In genomic region chr3:12286927-12287726, GRCh38 we compare ENCODE assay signal across 8 cellular contexts. TPM values are rescaled to one million over a fixed set of nuclear protein-coding genes. Genes with fewer than 3 reads are reported as not detected.
A peak's percentile ranks its signal among the peaks of the same experiment; 100 is the strongest.
DNase-seq lines count a peak whose midpoint lies in the region; ATAC-seq and TF ChIP-seq lines count a peak whose summit lies in the region.

No MANE protein-coding gene starts in this region.

- H3K9me2 ChIP-seq in PC-9 (ENCODE audit: insufficient read depth) (no peaks in the 10 kb centered on the region), neural cell (ENCODE audit: insufficient read depth, low read length) (no peaks in the 10 kb centered on the region)

- H3K79me2 ChIP-seq in PC-9 (ENCODE audit: low read depth) (peaks cover 53% of the 10 kb centered on the region), neural cell (replicated peaks; ENCODE audit: insufficient read depth, low read length) (no peaks in the 10 kb centered on the region)

- H3F3A ChIP-seq in PC-9 (ENCODE audit: insufficient read depth, low read depth) (peaks cover 21% of the 10 kb centered on the region), neural cell (ENCODE audit: insufficient read depth, low read length, poor library complexity, severe bottlenecking) (no peaks in the 10 kb centered on the region)

- H3K4me1 ChIP-seq in PC-9 (replicated peaks; ENCODE audit: insufficient read depth): peaks cover 19% of the 10 kb centered on the region
- peaks cover 5 to 20% (median 17%) of the 10 kb centered on the region in 4 donors for H3K4me1 ChIP-seq in esophagus muscularis mucosa

- H3K4me3 ChIP-seq in PC-9: peak overlapping the region; percentile 60
- H3K4me3 ChIP-seq in esophagus muscularis mucosa: peak overlapping the region; percentile 57 to 69 (median 65)
- H3K4me3 ChIP-seq in neural cell (ENCODE audit: low read length): peak overlapping the region; percentile 55

- TF ChIP-seq EP300 in esophagus muscularis mucosa (IDR thresholded peaks at IDR 0.05): no peak
- TF ChIP-seq EP300 in neural cell (conservative IDR thresholded peaks at IDR 0.05; ENCODE audit: poor library complexity, severe bottlenecking): no peak

- no peak for TF ChIP-seq POLR2A in esophagus muscularis mucosa (IDR thresholded peaks at IDR 0.05; ENCODE audit: low read depth)

- no peak for TF ChIP-seq RAD21 in neural cell (conservative IDR thresholded peaks at IDR 0.05)

- H3K27ac ChIP-seq in PC-9: peak overlapping the region; percentile 54
- H3K27ac ChIP-seq in esophagus muscularis mucosa (replicated peaks in 1 of 4): peak overlapping the region; percentile 38 to 67 (median 48)
- H3K27ac ChIP-seq in neural cell (ENCODE audit: low read length): no peak overlapping the region

- H3K4me2 ChIP-seq in PC-9: peak overlapping the region; percentile 93
- H3K4me2 ChIP-seq in neural cell (ENCODE audit: low read length): no peak overlapping the region

- H3K9me3 ChIP-seq in PC-9 (ENCODE audit: insufficient read depth, low read depth) (peaks cover 9% of the 10 kb centered on the region), esophagus muscularis mucosa (peaks cover 0 to 6% (median 4%) of the 10 kb centered on the region in 4 donors), neural cell (ENCODE audit: low read length) (no peaks in the 10 kb centered on the region)

- BruUV-seq in PC-9 (replicated peaks; lab: Mats Ljungman, UMichigan): no TSS peak

- no peak for ATAC-seq in HG02870 (IDR thresholded peaks at IDR 0.05; ENCODE audit: unreplicated experiment)
- ATAC-seq in GM21717 (IDR thresholded peaks at IDR 0.05; ENCODE audit: unreplicated experiment): no peak
- ATAC-seq in HG03175 (IDR thresholded peaks at IDR 0.05; ENCODE audit: unreplicated experiment): no peak

- CTCF ChIA-PET in GM10248 (lab: Yijun Ruan, JAX): interaction anchor here (1.1 kb wide), 1 partner anchor 12 kb away, joined by 3 read pairs; no protein-coding TSS in a partner anchor
- CTCF ChIA-PET in PC-9 (lab: Charles Lee): interaction anchor here (1.1 kb wide), 1 partner anchor 66 kb away, joined by 3 read pairs; no protein-coding TSS in a partner anchor

- H3K9ac ChIP-seq in neural cell (ENCODE audit: low read length): no peak overlapping the region

- TF ChIP-seq CTCF in GM10248 (IDR thresholded peaks at IDR 0.05; ENCODE audit: control extremely low read depth, extremely low read depth, low read depth, missing control alignments) (no peak), PC-9 (conservative IDR thresholded peaks at IDR 0.05) (0 out of 2 replicates have a peak, but pooled peaks have one; percentile 24), esophagus muscularis mucosa (IDR thresholded peaks at IDR 0.05) (no peak), neural cell (IDR thresholded peaks at IDR 0.05; ENCODE audit: poor library complexity, severe bottlenecking) (peak; percentile 17)

- DNase-seq in GM10248 (ENCODE audit: extremely low spot score) (peak; percentile 25), PC-9 (peak in 1 of 2 experiments; percentile 35), esophagus muscularis mucosa (ENCODE audit: extremely low spot score) (no peak), AG08395 (ENCODE audit: low spot score) (no peak)

- no peaks in the 10 kb centered on the region; the same call in 1 of the 2 replicates for H4K20me1 ChIP-seq in PC-9 (ENCODE audit: insufficient read depth)
- H4K20me1 ChIP-seq in neural cell (ENCODE audit: insufficient read depth): no peaks in the 10 kb centered on the region

- intact Hi-C loops in PC-9 (cut with micrococcal nuclease; ENCODE audit: unreplicated experiment) (loop anchor here (1.0 to 5.0 kb wide), 3 partner anchors 55 to 148 kb away; no protein-coding TSS in a partner anchor), esophagus muscularis mucosa (cut with DNase I) (loop anchor here (10.0 kb wide), 1 partner anchor 188 kb away; no protein-coding TSS in a partner anchor)

- H3K27me3 ChIP-seq in PC-9 (ENCODE audit: insufficient read depth, low read depth) (no peaks in the 10 kb centered on the region), esophagus muscularis mucosa (peaks cover 0 to 42% (median 4%) of the 10 kb centered on the region in 4 donors), neural cell (ENCODE audit: insufficient read depth, low read depth, low read length) (peaks cover 55% of the 10 kb centered on the region)

- POLR2A ChIA-PET in GM10248 (lab: Yijun Ruan, JAX): no interaction called here
- POLR2A ChIA-PET in PC-9 (lab: Charles Lee; ENCODE audit: unreplicated experiment): interaction anchor here (0.5 to 1.0 kb wide), 3 partner anchors 70 to 152 kb away, joined by 3 to 4 read pairs (median 3); no protein-coding TSS in a partner anchor

- WGBS in esophagus muscularis mucosa: 35% methylated on average over 28 of the region's 33 CpGs

- H3K36me3 ChIP-seq in PC-9 (ENCODE audit: low read depth) (peaks cover 20% of the 10 kb centered on the region), esophagus muscularis mucosa (no peaks in the 10 kb centered on the region), neural cell (ENCODE audit: insufficient read depth, low read length) (no peaks in the 10 kb centered on the region)

- peak overlapping the region; percentile 88 for H2AFZ ChIP-seq in PC-9
- H2AFZ ChIP-seq in neural cell (ENCODE audit: low read depth, low read length): no peak overlapping the region

TF ChIP-seq in neural cell, 6 proteins besides CTCF, POLR2A, EP300 and RAD21:
- no peak for TF ChIP-seq TAF1 (IDR thresholded peaks at IDR 0.05; ENCODE audit: low read depth)
- no peak for TF ChIP-seq EZH2 (IDR thresholded peaks at IDR 0.05; ENCODE audit: borderline replicate concordance, insufficient read depth, low read length, poor library complexity, severe bottlenecking)
- no peak for TF ChIP-seq POLR2AphosphoS5 (IDR thresholded peaks at IDR 0.05)
- TF ChIP-seq MXI1 (conservative IDR thresholded peaks at IDR 0.05; ENCODE audit: poor library complexity, severe bottlenecking): no peak

RNA-seq across cellular contexts. Expression of gene PPARG, which starts 1.7 kb away (rescaled TPM):
- total RNA-seq in PC-9 (2021) (60.2 and 61.5 TPM in 2 replicates), esophagus muscularis mucosa (10 to 100 TPM in 1 of 4 donors, 1 to 10 TPM in 3; 3.7 to 10.6 (median 8.8) TPM)
- 0.35 and 0.54 TPM in 2 replicates for polyA plus RNA-seq in neural cell
- 0.49 and 0.69 TPM in 2 replicates for polyA minus RNA-seq in neural cell

Comparison
In these comparisons a context has a peak if more than half of its experiments do, and no peak if none do; other contexts are left out.
1. CTCF ChIP-seq: peak in PC-9 (single experiment) and neural cell (single experiment); none in GM10248 (single experiment) and esophagus muscularis mucosa (0 of 3).
2. Peak in every context shown above with its lines, with median percentiles within 50 percentile points of each other: H3K4me3 ChIP-seq.